In the genomic region with DNA sequence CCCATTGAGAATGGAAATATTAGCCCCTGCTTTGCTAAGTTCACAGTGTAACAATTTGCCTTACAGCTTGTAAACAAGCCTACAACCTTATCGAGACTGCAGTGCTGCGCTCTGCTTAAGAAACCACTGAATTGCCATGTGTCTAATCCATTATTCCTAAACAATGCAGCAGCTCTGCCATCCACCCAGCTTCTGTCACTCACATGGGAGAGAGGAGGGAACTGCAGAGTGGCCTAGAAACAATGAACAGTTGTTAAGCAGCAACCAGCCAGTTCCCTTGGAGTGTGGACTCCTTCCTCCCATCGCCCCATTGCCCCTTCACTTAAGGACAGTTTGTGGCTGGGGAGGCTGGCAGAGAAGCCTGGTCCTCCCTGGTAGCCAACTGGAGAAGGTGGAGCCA, we compare ENCODE assay signal across 21 cellular contexts.
A peak's percentile ranks its signal among the peaks of the same experiment; 100 is the strongest.
DNase-seq lines count a peak whose midpoint lies in the region; ATAC-seq lines count a peak whose summit lies in the region.
"Had no signal": no experiment of that assay in that cellular context is flagged by ENCODE, and none has a peak within 500 bp of the region (broad histone marks: within the 10 kb centered on the region; RNA-seq: fewer than 3 reads in every experiment).

No MANE protein-coding gene starts in this region.

- DNase-seq in Ammon's horn (ENCODE audit: low spot score): peak; percentile 60
- DNase-seq in astrocyte of the hippocampus (ENCODE audit: low read depth, low spot score): peak; percentile 15
- peak; percentile 30 to 57 for DNase-seq in hippocampal formation (lab: John Stamatoyannopoulos, UW)
- peak in 38 of 56 donors; percentile 4 to 50 (median 28) for DNase-seq in nucleus accumbens (lab: John Stamatoyannopoulos, UW)
- no peak for DNase-seq in NCI-H1694 treated with DMSO at 0.1 percent for 48 hours (lab: John Stamatoyannopoulos, UW)
- DNase-seq in activated CD4-positive, alpha-beta T cell treated with anti-CD3 and anti-CD28 coated beads, Interleukin-2, amount 50 U/mL, for 48 hours: no peak
- DNase-seq: activated CD4-positive, CD25-positive, alpha-beta regulatory T cell; H9; islet precursor cell; left ventricle myocardium superior; NCI-H1105; NCI-H1930; NCI-H526; RPMI8226; sigmoid colon; stimulated activated CD4-positive, alpha-beta T cell treated with anti-CD3 and anti-CD28 coated beads, Interleukin-4, amount 100 ng/mL, for 24 hours; T-helper 1 cell; uterus had no signal

- ATAC-seq in HG03571 (IDR thresholded peaks at IDR 0.05; ENCODE audit: unreplicated experiment): no peak
- ATAC-seq in GM21717 (IDR thresholded peaks at IDR 0.05; ENCODE audit: unreplicated experiment): no peak
- ATAC-seq: left ventricle myocardium superior; stimulated activated effector memory CD8-positive, alpha-beta T cell treated with anti-CD3 and anti-CD28 coated beads, Interleukin-12 subunit alpha, Interleukin-12 subunit beta, amount 100 ng/mL, for 72 hours had no signal

Comparison
In these comparisons a context has a peak if more than half of its experiments do, and no peak if none do; other contexts are left out.
1. DNase-seq: peak in Ammon's horn (single experiment), astrocyte of the hippocampus (single experiment), hippocampal formation (2 of 2) and nucleus accumbens (38 of 56); none in NCI-H1694 treated with DMSO at 0.1 percent for 48 hours (single experiment) and activated CD4-positive, alpha-beta T cell treated with anti-CD3 and anti-CD28 coated beads, Interleukin-2, amount 50 U/mL, for 48 hours (0 of 2).